In genomic region chr3:188157407-188157806, GRCh38 we compare ENCODE assay signal across 1 cellular context.
TF ChIP-seq lines count a peak whose summit lies in the region.

No MANE protein-coding gene starts in this region.

TF ChIP-seq in liver, 16 proteins besides CTCF, POLR2A, EP300 and RAD21 (continued from another document):
- TF ChIP-seq REST (IDR thresholded peaks at IDR 0.05) (no peak), ZBTB33 (IDR thresholded peaks at IDR 0.05) (no peak), GABPA (IDR thresholded peaks at IDR 0.05 in 1 of 2, conservative IDR thresholded peaks at IDR 0.05 in 1 of 2) (no peak), FOXA2 (IDR thresholded peaks at IDR 0.05) (no peak), HNF4A (conservative IDR thresholded peaks at IDR 0.05) (no peak), RXRA (IDR thresholded peaks at IDR 0.05) (no peak), EGR1 (IDR thresholded peaks at IDR 0.05; ENCODE audit: low read depth in 2 of 2) (no peak), JUND (IDR thresholded peaks at IDR 0.05) (no peak), SP1 (IDR thresholded peaks at IDR 0.05) (no peak)
TF ChIP-seq in liver: peak in this region for 0.
